Comparison of ENCODE assay signal across 8 cellular contexts in genomic region chr12:116455540-116456306, GRCh38.
DNase-seq lines count a peak whose midpoint lies in the region; ATAC-seq and TF ChIP-seq lines count a peak whose summit lies in the region.

No MANE protein-coding gene starts in this region.

- CTCF ChIA-PET in activated CD4-positive, alpha-beta T cell treated with anti-CD3 and anti-CD28 coated beads for 36 hours (lab: Charles Lee), result interaction anchor here (0.7 kb wide), 1 partner anchor 218 kb away, joined by 3 read pairs; no protein-coding TSS in a partner anchor
- CTCF ChIA-PET in activated CD4-positive, alpha-beta memory T cell treated with anti-CD3 and anti-CD28 coated beads, Interleukin-2, amount 10 ng/mL, durations not matched to agents 7 days and 5 days (lab: Charles Lee), result no interaction called here

- peak; percentile 8 for DNase-seq in activated CD4-positive, alpha-beta T cell treated with anti-CD3 and anti-CD28 coated beads for 36 hours
- DNase-seq in activated CD4-positive, alpha-beta T cell treated with anti-CD3 and anti-CD28 coated beads for 48 hours, result no peak
- DNase-seq in cerebellar cortex (ENCODE audit: low spot score) (peak; percentile 65), lower lobe of right lung (no peak), type B pancreatic cell (ENCODE audit: extremely low spot score, unreplicated experiment) (no peak), GF-D8 (lab: John Stamatoyannopoulos, UW) (no peak)
- no peak for DNase-seq in activated CD4-positive, alpha-beta memory T cell treated with anti-CD3 and anti-CD28 coated beads, Interleukin-2, amount 10 ng/mL, durations not matched to agents 7 days and 5 days
- DNase-seq in activated CD4-positive, CD25-positive, alpha-beta regulatory T cell (lab: John Stamatoyannopoulos, UW), result no peak

- H3K27ac Mint-ChIP-seq in activated CD4-positive, alpha-beta T cell treated with anti-CD3 and anti-CD28 coated beads for 36 hours, result no peak overlapping the region
- peak overlapping the region; percentile 75 for H3K27ac Mint-ChIP-seq in type B pancreatic cell
- no peak overlapping the region for H3K27ac Mint-ChIP-seq in activated CD4-positive, alpha-beta memory T cell treated with anti-CD3 and anti-CD28 coated beads, Interleukin-2, amount 10 ng/mL, durations not matched to agents 7 days and 5 days

- peaks cover 24% of the 10 kb centered on the region for H3K4me1 ChIP-seq in lower lobe of right lung

- POLR2A ChIA-PET in activated CD4-positive, alpha-beta T cell treated with anti-CD3 and anti-CD28 coated beads for 36 hours (lab: Charles Lee), result no interaction called here
- POLR2A ChIA-PET in activated CD4-positive, alpha-beta memory T cell treated with anti-CD3 and anti-CD28 coated beads, Interleukin-2, amount 10 ng/mL, durations not matched to agents 7 days and 5 days (lab: Charles Lee), result no interaction called here

- no peak overlapping the region for H3K4me3 ChIP-seq in lower lobe of right lung

- H3K4me1 Mint-ChIP-seq in activated CD4-positive, alpha-beta T cell treated with anti-CD3 and anti-CD28 coated beads for 36 hours, result no peaks in the 10 kb centered on the region
- H3K4me1 Mint-ChIP-seq in type B pancreatic cell (ENCODE audit: unreplicated experiment), result peaks cover 33% of the 10 kb centered on the region
- no peaks in the 10 kb centered on the region for H3K4me1 Mint-ChIP-seq in activated CD4-positive, alpha-beta memory T cell treated with anti-CD3 and anti-CD28 coated beads, Interleukin-2, amount 10 ng/mL, durations not matched to agents 7 days and 5 days

- H3K36me3 Mint-ChIP-seq in activated CD4-positive, alpha-beta T cell treated with anti-CD3 and anti-CD28 coated beads for 36 hours (ENCODE audit: low read depth), result no peaks in the 10 kb centered on the region
- no peaks in the 10 kb centered on the region for H3K36me3 Mint-ChIP-seq in type B pancreatic cell
- H3K36me3 Mint-ChIP-seq in activated CD4-positive, alpha-beta memory T cell treated with anti-CD3 and anti-CD28 coated beads, Interleukin-2, amount 10 ng/mL, durations not matched to agents 7 days and 5 days (ENCODE audit: low read depth), result no peaks in the 10 kb centered on the region

- no peaks in the 10 kb centered on the region for H3K9me3 Mint-ChIP-seq in activated CD4-positive, alpha-beta T cell treated with anti-CD3 and anti-CD28 coated beads for 36 hours (ENCODE audit: low read depth)
- no peaks in the 10 kb centered on the region for H3K9me3 Mint-ChIP-seq in type B pancreatic cell
- H3K9me3 Mint-ChIP-seq in activated CD4-positive, alpha-beta memory T cell treated with anti-CD3 and anti-CD28 coated beads, Interleukin-2, amount 10 ng/mL, durations not matched to agents 7 days and 5 days, result no peaks in the 10 kb centered on the region

- no peak overlapping the region for H3K4me3 Mint-ChIP-seq in activated CD4-positive, alpha-beta T cell treated with anti-CD3 and anti-CD28 coated beads for 36 hours
- H3K4me3 Mint-ChIP-seq in type B pancreatic cell, result peak overlapping the region; percentile 11
- H3K4me3 Mint-ChIP-seq in activated CD4-positive, alpha-beta memory T cell treated with anti-CD3 and anti-CD28 coated beads, Interleukin-2, amount 10 ng/mL, durations not matched to agents 7 days and 5 days, result no peak overlapping the region

- no peak for TF ChIP-seq CTCF in lower lobe of right lung (IDR thresholded peaks at IDR 0.05)
- no peak for TF ChIP-seq CTCF in type B pancreatic cell (conservative IDR thresholded peaks at IDR 0.05)

- peaks cover 2% of the 10 kb centered on the region for H3K27me3 Mint-ChIP-seq in activated CD4-positive, alpha-beta T cell treated with anti-CD3 and anti-CD28 coated beads for 36 hours
- H3K27me3 Mint-ChIP-seq in type B pancreatic cell, result no peaks in the 10 kb centered on the region
- peaks cover 4% of the 10 kb centered on the region for H3K27me3 Mint-ChIP-seq in activated CD4-positive, alpha-beta memory T cell treated with anti-CD3 and anti-CD28 coated beads, Interleukin-2, amount 10 ng/mL, durations not matched to agents 7 days and 5 days

- ATAC-seq in activated CD4-positive, alpha-beta T cell treated with anti-CD3 and anti-CD28 coated beads for 36 hours, result no peak
- peak; percentile 69 to 75 for ATAC-seq in lower lobe of right lung

- H3K36me3 ChIP-seq in lower lobe of right lung, result no peaks in the 10 kb centered on the region

- intact Hi-C loops in activated CD4-positive, alpha-beta T cell treated with anti-CD3 and anti-CD28 coated beads for 36 hours (cut with DNase I, micrococcal nuclease), result no loop called here
- intact Hi-C loops in lower lobe of right lung (cut with DNase I), result no loop called here

- H3K27ac ChIP-seq in lower lobe of right lung, result peak overlapping the region; percentile 78

- no peaks in the 10 kb centered on the region for H3K27me3 ChIP-seq in lower lobe of right lung (ENCODE audit: low read depth)

- H3K9me3 ChIP-seq in lower lobe of right lung, result no peaks in the 10 kb centered on the region

Comparison
In these comparisons a context has a peak if more than half of its experiments do, and no peak if none do; other contexts are left out.
1. DNase-seq: peak in activated CD4-positive, alpha-beta T cell treated with anti-CD3 and anti-CD28 coated beads for 36 hours (single experiment) and cerebellar cortex (single experiment); none in activated CD4-positive, alpha-beta T cell treated with anti-CD3 and anti-CD28 coated beads for 48 hours (single experiment), lower lobe of right lung (single experiment), type B pancreatic cell (single experiment), activated CD4-positive, alpha-beta memory T cell treated with anti-CD3 and anti-CD28 coated beads, Interleukin-2, amount 10 ng/mL, durations not matched to agents 7 days and 5 days (single experiment), activated CD4-positive, CD25-positive, alpha-beta regulatory T cell (0 of 4) and GF-D8 (single experiment).